In genomic region chr14:96307434-96307833, GRCh38 we compare ENCODE assay signal across 3 cellular contexts.
A peak's percentile ranks its signal among the peaks of the same experiment; 100 is the strongest.
TF ChIP-seq lines count a peak whose summit lies in the region.

No MANE protein-coding gene starts in this region.

TF ChIP-seq in SK-N-SH treated with all-trans-retinoic acid at 6 μM for 48 hours, 23 proteins besides CTCF, POLR2A, EP300 and RAD21:
- peak; percentile 44; the same call in 1 of the 2 replicates for TF ChIP-seq ZNF70 (CRISPR knock-in tag; IDR thresholded peaks at IDR 0.05)
- TF ChIP-seq BACH2 (CRISPR knock-in tag; IDR thresholded peaks at IDR 0.05; ENCODE audit: borderline replicate concordance): no peak

TF ChIP-seq in SK-N-SH, 30 proteins besides CTCF, POLR2A, EP300 and RAD21:
- TF ChIP-seq IRF3 (IDR thresholded peaks at IDR 0.05; ENCODE audit: low read depth, low read length): no peak
- no peak for TF ChIP-seq MEF2A (IDR thresholded peaks at IDR 0.05; ENCODE audit: borderline replicate concordance, low read depth)
- TF ChIP-seq RFX5 (IDR thresholded peaks at IDR 0.05; ENCODE audit: low read length): no peak
- TF ChIP-seq TEAD4 (IDR thresholded peaks at IDR 0.05; ENCODE audit: borderline replicate concordance, insufficient read depth): no peak
- no peak for TF ChIP-seq JUND (IDR thresholded peaks at IDR 0.05)
- TF ChIP-seq, protein P1, sequence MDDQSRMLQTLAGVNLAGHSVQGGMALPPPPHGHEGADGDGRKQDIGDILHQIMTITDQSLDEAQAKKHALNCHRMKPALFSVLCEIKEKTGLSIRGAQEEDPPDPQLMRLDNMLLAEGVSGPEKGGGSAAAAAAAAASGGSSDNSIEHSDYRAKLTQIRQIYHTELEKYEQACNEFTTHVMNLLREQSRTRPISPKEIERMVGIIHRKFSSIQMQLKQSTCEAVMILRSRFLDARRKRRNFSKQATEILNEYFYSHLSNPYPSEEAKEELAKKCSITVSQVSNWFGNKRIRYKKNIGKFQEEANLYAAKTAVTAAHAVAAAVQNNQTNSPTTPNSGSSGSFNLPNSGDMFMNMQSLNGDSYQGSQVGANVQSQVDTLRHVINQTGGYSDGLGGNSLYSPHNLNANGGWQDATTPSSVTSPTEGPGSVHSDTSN (IDR thresholded peaks at IDR 0.05): no peak
- no peak for TF ChIP-seq MXI1 (IDR thresholded peaks at IDR 0.05; ENCODE audit: low read depth, low read length)
- no peak for TF ChIP-seq FOSL2 (IDR thresholded peaks at IDR 0.05; ENCODE audit: borderline replicate concordance, low read depth)
- TF ChIP-seq, protein P2, sequence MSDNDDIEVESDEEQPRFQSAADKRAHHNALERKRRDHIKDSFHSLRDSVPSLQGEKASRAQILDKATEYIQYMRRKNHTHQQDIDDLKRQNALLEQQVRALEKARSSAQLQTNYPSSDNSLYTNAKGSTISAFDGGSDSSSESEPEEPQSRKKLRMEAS (IDR thresholded peaks at IDR 0.05; ENCODE audit: low read depth): no peak
- TF ChIP-seq SMC3 (IDR thresholded peaks at IDR 0.05; ENCODE audit: low read depth, low read length): no peak
- TF ChIP-seq, protein P3, sequence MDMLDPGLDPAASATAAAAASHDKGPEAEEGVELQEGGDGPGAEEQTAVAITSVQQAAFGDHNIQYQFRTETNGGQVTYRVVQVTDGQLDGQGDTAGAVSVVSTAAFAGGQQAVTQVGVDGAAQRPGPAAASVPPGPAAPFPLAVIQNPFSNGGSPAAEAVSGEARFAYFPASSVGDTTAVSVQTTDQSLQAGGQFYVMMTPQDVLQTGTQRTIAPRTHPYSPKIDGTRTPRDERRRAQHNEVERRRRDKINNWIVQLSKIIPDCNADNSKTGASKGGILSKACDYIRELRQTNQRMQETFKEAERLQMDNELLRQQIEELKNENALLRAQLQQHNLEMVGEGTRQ (IDR thresholded peaks at IDR 0.05; ENCODE audit: borderline replicate concordance, low read depth, low read length): no peak
- TF ChIP-seq RXRA (IDR thresholded peaks at IDR 0.05; ENCODE audit: borderline replicate concordance, low read depth): no peak
- TF ChIP-seq CHD2 (IDR thresholded peaks at IDR 0.05; ENCODE audit: low read length, partially characterized antibody): no peak
- no peak for TF ChIP-seq SIN3A (IDR thresholded peaks at IDR 0.05; ENCODE audit: borderline replicate concordance, low read depth, low read length)
- TF ChIP-seq GABPA (IDR thresholded peaks at IDR 0.05; ENCODE audit: low read depth): no peak
- TF ChIP-seq POLR2AphosphoS5 (IDR thresholded peaks at IDR 0.05; ENCODE audit: low read depth, low read length): no peak
TF ChIP-seq in SK-N-SH: peak in this region for 0.

TF ChIP-seq in K562, 482 proteins besides CTCF, POLR2A, EP300 and RAD21:
- TF ChIP-seq LARP7 (IDR thresholded peaks at IDR 0.05) (no peak), TSC22D4 (tag; IDR thresholded peaks at IDR 0.05) (no peak), SRSF1 (IDR thresholded peaks at IDR 0.05; ENCODE audit: low read depth, low read length) (no peak), HMGXB4 (CRISPR knock-in tag; IDR thresholded peaks at IDR 0.05) (no peak)
- TF ChIP-seq, protein P4, sequence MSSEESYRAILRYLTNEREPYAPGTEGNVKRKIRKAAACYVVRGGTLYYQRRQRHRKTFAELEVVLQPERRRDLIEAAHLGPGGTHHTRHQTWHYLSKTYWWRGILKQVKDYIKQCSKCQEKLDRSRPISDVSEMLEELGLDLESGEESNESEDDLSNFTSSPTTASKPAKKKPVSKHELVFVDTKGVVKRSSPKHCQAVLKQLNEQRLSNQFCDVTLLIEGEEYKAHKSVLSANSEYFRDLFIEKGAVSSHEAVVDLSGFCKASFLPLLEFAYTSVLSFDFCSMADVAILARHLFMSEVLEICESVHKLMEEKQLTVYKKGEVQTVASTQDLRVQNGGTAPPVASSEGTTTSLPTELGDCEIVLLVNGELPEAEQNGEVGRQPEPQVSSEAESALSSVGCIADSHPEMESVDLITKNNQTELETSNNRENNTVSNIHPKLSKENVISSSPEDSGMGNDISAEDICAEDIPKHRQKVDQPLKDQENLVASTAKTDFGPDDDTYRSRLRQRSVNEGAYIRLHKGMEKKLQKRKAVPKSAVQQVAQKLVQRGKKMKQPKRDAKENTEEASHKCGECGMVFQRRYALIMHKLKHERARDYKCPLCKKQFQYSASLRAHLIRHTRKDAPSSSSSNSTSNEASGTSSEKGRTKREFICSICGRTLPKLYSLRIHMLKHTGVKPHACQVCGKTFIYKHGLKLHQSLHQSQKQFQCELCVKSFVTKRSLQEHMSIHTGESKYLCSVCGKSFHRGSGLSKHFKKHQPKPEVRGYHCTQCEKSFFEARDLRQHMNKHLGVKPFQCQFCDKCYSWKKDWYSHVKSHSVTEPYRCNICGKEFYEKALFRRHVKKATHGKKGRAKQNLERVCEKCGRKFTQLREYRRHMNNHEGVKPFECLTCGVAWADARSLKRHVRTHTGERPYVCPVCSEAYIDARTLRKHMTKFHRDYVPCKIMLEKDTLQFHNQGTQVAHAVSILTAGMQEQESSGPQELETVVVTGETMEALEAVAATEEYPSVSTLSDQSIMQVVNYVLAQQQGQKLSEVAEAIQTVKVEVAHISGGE (CRISPR knock-in tag; IDR thresholded peaks at IDR 0.05): no peak
